In genomic region chr6:24142733-24143132, GRCh38 we compare ENCODE assay signal across 18 cellular contexts. TPM values are rescaled to one million over a fixed set of nuclear protein-coding genes. Genes with fewer than 3 reads are reported as not detected.
"Had no signal": no experiment of that assay in that cellular context is flagged by ENCODE, and none has a peak within 500 bp of the region (broad histone marks: within the 10 kb centered on the region; RNA-seq: fewer than 3 reads in every experiment).

No MANE protein-coding gene starts in this region.

RNA-seq across cellular contexts. Expression of gene NRSN1, which starts 16.7 kb away (rescaled TPM):
- total RNA-seq: activated naive CD4-positive, alpha-beta T cell treated with anti-CD3 and anti-CD28 coated beads for 36 hours; activated naive CD4-positive, alpha-beta T cell treated with anti-CD3 and anti-CD28 coated beads, Interleukin-2, amount 50 U/mL, for 72 hours; activated naive CD8-positive, alpha-beta T cell treated with anti-CD3 and anti-CD28 coated beads for 36 hours; activated naive CD8-positive, alpha-beta T cell treated with anti-CD3 and anti-CD28 coated beads, Interleukin-2, amount 10 ng/mL, durations not matched to agents 7 days and 5 days; activated T-cell treated with anti-CD3 and anti-CD28 coated beads, Interleukin-2, amount 50 U/mL, for 4 hours; activated T-cell treated with anti-CD3 and anti-CD28 coated beads, Interleukin-2, amount 50 U/mL, for 72 hours; activated T-helper 1 cell treated with anti-CD3 and anti-CD28 coated beads, Interleukin-12 subunit alpha, Interleukin-12 subunit beta, Interleukin-2, Interleukin-4 antibody, amounts not matched to agents 30 ng/mL and 10 ng/mL and 1 ng/mL, durations not matched to agents 14 hours and 24 hours and 36 hours; activated T-helper 17 cell treated with anti-CD3 and anti-CD28 coated beads, Interleukin-2, amount 50 U/mL, for 72 hours; activated T-helper 2 cell treated with anti-CD3 and anti-CD28 coated beads, Interferon-gamma antibody, Interleukin-2, Interleukin-4, amounts not matched to agents 10 μg/mL and 5 μg/mL and 100 μg/mL, durations not matched to agents 14 hours and 24 hours and 36 hours; aorta; ascending aorta; astrocyte; body of pancreas; breast epithelium; bronchial epithelial cell; cardiac muscle cell; cardiac septum; chondrocyte had no signal
- polyA plus RNA-seq: aorta, cardiac muscle cell had no signal
